ENCODE assay signal across 8 cellular contexts in the genomic region with DNA sequence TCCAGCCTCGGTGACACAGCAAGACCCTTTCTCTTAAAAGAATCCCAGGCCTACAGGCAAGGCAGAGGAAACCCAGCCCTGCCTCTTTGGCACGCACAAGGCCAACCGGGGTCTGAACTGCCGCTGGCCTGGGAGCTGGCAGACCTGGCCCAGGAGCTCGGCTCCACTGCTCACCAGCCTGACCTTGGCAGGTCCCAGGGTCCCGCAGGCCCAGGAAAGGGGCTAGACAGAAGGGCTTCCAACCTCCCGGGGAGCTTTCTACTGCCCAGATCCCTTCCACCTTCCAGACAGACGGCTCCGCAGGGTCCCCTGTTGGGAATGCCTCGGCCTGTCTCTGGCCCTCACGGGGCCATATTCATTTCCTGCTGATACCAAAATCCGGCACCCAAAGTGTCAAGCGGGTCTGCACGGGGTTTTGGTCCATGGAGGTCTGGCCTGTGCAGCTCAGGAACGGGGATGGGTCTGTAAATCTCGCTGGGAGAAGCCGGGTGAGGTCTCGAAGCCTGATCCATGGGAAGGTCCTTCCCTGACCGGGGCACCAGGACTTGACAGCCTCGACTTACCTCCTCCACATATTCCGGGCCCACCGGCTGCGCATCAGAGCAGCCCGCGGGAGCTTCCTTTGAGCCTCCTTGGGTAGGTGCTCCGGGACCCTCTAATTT. TPM values are rescaled to one million over a fixed set of nuclear protein-coding genes. Genes with fewer than 3 reads are reported as not detected.
"Had no signal": no experiment of that assay in that cellular context is flagged by ENCODE, and none has a peak within 500 bp of the region (broad histone marks: within the 10 kb centered on the region; RNA-seq: fewer than 3 reads in every experiment).

No MANE protein-coding gene starts in this region.

- FAIRE-seq: HTR-8/SVneo had no signal

- H3K27ac Mint-ChIP-seq: GM23338 had no signal

- DNase-seq: HCEC 1CT, IMR-90 had no signal

- H3K9me3 Mint-ChIP-seq: GM23338 had no signal

- H2AFZ ChIP-seq: GM23338 had no signal

- H3K4me2 ChIP-seq: GM23338 had no signal

- H3K4me3 ChIP-seq: GM23338, K562 had no signal

- H3K4me3 Mint-ChIP-seq: GM23338 had no signal

- H3K4me1 Mint-ChIP-seq: GM23338 had no signal

RNA-seq across cellular contexts. Expression of a gene that starts 36.6 kb away (rescaled TPM):
- total RNA-seq: IMR-90 had no signal
- polyA plus RNA-seq: IMR-90 had no signal

RNA-seq across cellular contexts. Expression of a gene that starts 46.0 kb away (rescaled TPM):
- total RNA-seq: H4, HT-29, IMR-90 had no signal

RNA-seq across cellular contexts. Expression of a gene that starts 50.8 kb away (rescaled TPM):
- total RNA-seq: GM23338, H4, H7, HT-29, IMR-90, K562 had no signal
- polyA plus RNA-seq: IMR-90, K562 had no signal

RNA-seq across cellular contexts. Expression of a gene that starts 57.7 kb away (rescaled TPM):
- total RNA-seq: H4, HT-29, K562 had no signal
- polyA plus RNA-seq: K562 had no signal
